In the genomic region with DNA sequence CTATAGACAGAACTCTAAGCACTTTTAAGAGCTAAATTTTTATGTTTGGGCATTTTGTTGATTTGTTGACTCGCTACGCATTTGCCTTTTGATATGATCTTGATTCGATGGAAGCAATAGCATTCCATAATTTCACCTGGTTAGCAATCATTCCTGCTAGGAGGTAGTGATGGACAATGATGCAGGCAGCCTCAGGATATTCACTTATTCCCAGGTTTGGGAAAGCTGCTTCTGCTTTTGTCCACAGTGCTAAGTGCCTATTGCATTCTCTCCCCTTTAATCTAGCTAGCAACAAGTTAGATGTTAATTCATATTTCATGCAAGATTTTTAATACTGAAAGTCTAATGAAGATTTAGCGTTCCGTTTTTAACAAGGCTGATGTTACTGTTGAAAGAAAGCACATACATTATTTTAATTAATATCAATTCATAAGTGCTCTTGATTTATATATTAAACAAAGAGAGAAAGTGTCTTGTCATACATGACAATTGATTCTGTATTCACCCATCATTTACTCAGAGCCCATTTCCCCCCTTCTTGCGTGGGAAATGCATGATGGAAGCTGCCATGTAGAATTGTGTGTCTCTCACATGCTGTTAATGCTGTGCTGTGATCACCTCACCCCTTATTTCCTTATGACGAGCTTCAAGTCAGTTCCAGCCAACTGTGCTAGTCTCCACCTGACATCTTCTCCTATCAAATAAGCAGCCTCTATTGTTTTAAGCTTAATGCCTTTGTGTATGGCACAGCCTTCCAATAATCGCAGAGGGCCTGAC, we compare ENCODE assay signal across 27 cellular contexts. TPM values are rescaled to one million over a fixed set of nuclear protein-coding genes. Genes with fewer than 3 reads are reported as not detected.
"Had no signal": no experiment of that assay in that cellular context is flagged by ENCODE, and none has a peak within 500 bp of the region (broad histone marks: within the 10 kb centered on the region; RNA-seq: fewer than 3 reads in every experiment).

No MANE protein-coding gene starts in this region.

- H3K9me3 ChIP-seq: ascending aorta had no signal

- DNase-seq: activated B cell treated with CpG ODN at 0.5 μM for 24 hours; activated CD4-positive, alpha-beta memory T cell treated with anti-CD3 and anti-CD28 coated beads, Interleukin-2, amount 10 ng/mL, durations not matched to agents 7 days and 5 days; activated CD4-positive, alpha-beta T cell treated with anti-CD3 and anti-CD28 coated beads for 4 hours; activated CD4-positive, alpha-beta T cell treated with anti-CD3 and anti-CD28 coated beads, Interleukin-2, amount 50 U/mL, for 48 hours; activated CD4-positive, CD25-positive, alpha-beta regulatory T cell treated with anti-CD3 and anti-CD28 coated beads, Interleukin-2, amount 50 U/mL, for 72 hours; activated CD8-positive, alpha-beta memory T cell treated with anti-CD3 and anti-CD28 coated beads for 24 hours; activated CD8-positive, alpha-beta memory T cell treated with anti-CD3 and anti-CD28 coated beads, Interleukin-2, amount 10 ng/mL, durations not matched to agents 7 days and 5 days; activated CD8-positive, alpha-beta memory T cell treated with anti-CD3 and anti-CD28 coated beads, Interleukin-2, amount 50 U/mL, for 48 hours; activated CD8-positive, alpha-beta T cell treated with anti-CD3 and anti-CD28 coated beads, Interleukin-2, amount 10 ng/mL, durations not matched to agents 7 days and 5 days; activated effector memory CD4-positive, alpha-beta T cell treated with Interleukin-2 at 50 U/mL for 16 hours; activated gamma-delta T cell; activated naive CD4-positive, alpha-beta T cell treated with anti-CD3 and anti-CD28 coated beads, Interleukin-2, amount 10 ng/mL, durations not matched to agents 7 days and 5 days; activated naive CD4-positive, alpha-beta T cell treated with Interleukin-2 at 50 U/mL for 16 hours; activated naive CD8-positive, alpha-beta T cell treated with anti-CD3 and anti-CD28 coated beads, Interleukin-2, amount 10 ng/mL, durations not matched to agents 7 days and 5 days; activated naive CD8-positive, alpha-beta T cell treated with anti-CD3 and anti-CD28 coated beads, Interleukin-2, amount 50 U/mL, for 24 hours; activated T-cell treated with anti-CD3 and anti-CD28 coated beads, Interleukin-2, amount 50 U/mL, for 24 hours; activated T-cell treated with anti-CD3 and anti-CD28 coated beads, Interleukin-2, amount 50 U/mL, for 48 hours; cerebellar nuclear complex; T-helper 1 cell; T-helper 9 cell had no signal

- H3K27ac ChIP-seq: ascending aorta, cardiac muscle cell, VCaP had no signal

- H3K4me3 ChIP-seq: ascending aorta, cardiac muscle cell had no signal

- ATAC-seq: activated CD8-positive, alpha-beta memory T cell treated with anti-CD3 and anti-CD28 coated beads, Interleukin-2, amount 10 ng/mL, durations not matched to agents 7 days and 5 days; activated CD8-positive, alpha-beta T cell treated with anti-CD3 and anti-CD28 coated beads, Interleukin-2, amount 10 ng/mL, durations not matched to agents 7 days and 5 days; activated naive CD8-positive, alpha-beta T cell treated with anti-CD3 and anti-CD28 coated beads, Interleukin-2, amount 50 U/mL, for 24 hours had no signal

- H3K36me3 ChIP-seq: ascending aorta, cardiac muscle cell had no signal

- H3K27me3 ChIP-seq: ascending aorta, cardiac muscle cell had no signal

RNA-seq across cellular contexts. Expression of a gene that starts 53.0 kb away (rescaled TPM):
- total RNA-seq: activated B cell treated with CpG ODN at 0.5 μM for 24 hours; activated CD4-positive, alpha-beta memory T cell treated with anti-CD3 and anti-CD28 coated beads, Interleukin-2, amount 10 ng/mL, durations not matched to agents 7 days and 5 days; activated CD4-positive, alpha-beta T cell treated with anti-CD3 and anti-CD28 coated beads, Interleukin-2, amount 10 ng/mL, durations not matched to agents 24 days and 14 days; activated CD8-positive, alpha-beta memory T cell treated with anti-CD3 and anti-CD28 coated beads, Interleukin-2, amount 10 ng/mL, durations not matched to agents 7 days and 5 days; activated CD8-positive, alpha-beta T cell treated with anti-CD3 and anti-CD28 coated beads, Interleukin-2, amount 10 ng/mL, durations not matched to agents 7 days and 5 days; activated naive CD8-positive, alpha-beta T cell treated with anti-CD3 and anti-CD28 coated beads, Interleukin-2, amount 10 ng/mL, durations not matched to agents 7 days and 5 days; activated T-helper 2 cell treated with anti-CD3 and anti-CD28 coated beads, Interferon-gamma antibody, Interleukin-2, Interleukin-4, amounts not matched to agents 10 μg/mL and 5 μg/mL and 100 μg/mL, durations not matched to agents 14 hours and 24 hours and 36 hours; ascending aorta; bronchial epithelial cell; cardiac muscle cell; chondrocyte had no signal
- polyA plus RNA-seq: cardiac muscle cell had no signal
